In genomic region chr3:131193671-131194291, GRCh38 we compare ENCODE assay signal across 16 cellular contexts.
DNase-seq lines count a peak whose midpoint lies in the region; ATAC-seq and TF ChIP-seq lines count a peak whose summit lies in the region.
"Had no signal": no experiment of that assay in that cellular context is flagged by ENCODE, and none has a peak within 500 bp of the region (broad histone marks: within the 10 kb centered on the region; RNA-seq: fewer than 3 reads in every experiment).

No MANE protein-coding gene starts in this region.

- H3K4me1 Mint-ChIP-seq in activated CD4-positive, alpha-beta memory T cell treated with anti-CD3 and anti-CD28 coated beads for 36 hours (ENCODE audit: low read depth) = no peaks in the 10 kb centered on the region
- no peaks in the 10 kb centered on the region for H3K4me1 Mint-ChIP-seq in WTC11
- H3K4me1 Mint-ChIP-seq: central memory CD8-positive, alpha-beta T cell had no signal

- H2AFZ ChIP-seq in neural cell (ENCODE audit: low read depth, low read length) = no peak overlapping the region

- H3K4me3 ChIP-seq in neural cell (ENCODE audit: low read length) = no peak overlapping the region
- H3K4me3 ChIP-seq in HAP-1 = no peak overlapping the region

- no peaks in the 10 kb centered on the region for H3K27me3 Mint-ChIP-seq in activated CD4-positive, alpha-beta memory T cell treated with anti-CD3 and anti-CD28 coated beads for 36 hours
- H3K27me3 Mint-ChIP-seq in WTC11 (ENCODE audit: low read depth) = no peaks in the 10 kb centered on the region
- H3K27me3 Mint-ChIP-seq: central memory CD8-positive, alpha-beta T cell; natural killer cell treated with Interleukin-12 subunit alpha and Interleukin-12 subunit beta and Interleukin-15 and Interleukin-18, amount 100 ng/mL, for 72 hours had no signal

- no peaks in the 10 kb centered on the region for H3K79me2 ChIP-seq in neural cell (replicated peaks; ENCODE audit: insufficient read depth, low read length)

- H3K9me3 Mint-ChIP-seq in activated CD4-positive, alpha-beta memory T cell treated with anti-CD3 and anti-CD28 coated beads for 36 hours = peaks cover 2% of the 10 kb centered on the region
- peaks cover 18% of the 10 kb centered on the region for H3K9me3 Mint-ChIP-seq in WTC11
- H3K9me3 Mint-ChIP-seq: central memory CD8-positive, alpha-beta T cell; natural killer cell treated with Interleukin-12 subunit alpha and Interleukin-12 subunit beta and Interleukin-15 and Interleukin-18, amount 100 ng/mL, for 72 hours had no signal

- H3K27me3 ChIP-seq in neural cell (ENCODE audit: insufficient read depth, low read depth, low read length) (no peaks in the 10 kb centered on the region), HAP-1 (ENCODE audit: low read depth) (no peaks in the 10 kb centered on the region)

- DNase-seq in KBM-7 (peak; percentile 12), HAP-1 (ENCODE audit: low spot score in 2 of 2) (no peak), WTC11 (ENCODE audit: low spot score) (no peak)
- DNase-seq in activated CD4-positive, alpha-beta memory T cell treated with anti-CD3 and anti-CD28 coated beads for 36 hours = no peak
- DNase-seq: activated naive CD4-positive, alpha-beta T cell treated with Interleukin-2 at 50 U/mL for 16 hours; Calu3; hippocampal formation; NCI-H1048; NCI-H524 had no signal

- H3K4me3 Mint-ChIP-seq in activated CD4-positive, alpha-beta memory T cell treated with anti-CD3 and anti-CD28 coated beads for 36 hours = no peak overlapping the region
- H3K4me3 Mint-ChIP-seq in WTC11 = no peak overlapping the region
- H3K4me3 Mint-ChIP-seq: central memory CD8-positive, alpha-beta T cell; natural killer cell treated with Interleukin-12 subunit alpha and Interleukin-12 subunit beta and Interleukin-15 and Interleukin-18, amount 100 ng/mL, for 72 hours had no signal

- in situ Hi-C loops in KBM-7 (cut with MboI; ENCODE audit: low pct_unique_long_range_greater_than_20kb, low sequenced_read_pairs) (no loop called here), HAP-1 (cut with MboI; ENCODE audit: low sequenced_read_pairs) (no loop called here)

- H3K9ac ChIP-seq in neural cell (ENCODE audit: low read length) = no peak overlapping the region

- TF ChIP-seq CTCF in C4-2B (conservative IDR thresholded peaks at IDR 0.05) = peak; percentile 46
- TF ChIP-seq CTCF in VCaP (conservative IDR thresholded peaks at IDR 0.05) = peak; percentile 71
- peak; percentile 63 for TF ChIP-seq CTCF in neural cell (IDR thresholded peaks at IDR 0.05; ENCODE audit: poor library complexity, severe bottlenecking)
- TF ChIP-seq CTCF in WTC11 (IDR thresholded peaks at IDR 0.05) = no peak

- intact Hi-C loops in activated CD4-positive, alpha-beta memory T cell treated with anti-CD3 and anti-CD28 coated beads for 36 hours (cut with micrococcal nuclease) = no loop called here

- no peak for TF ChIP-seq EP300 in neural cell (conservative IDR thresholded peaks at IDR 0.05; ENCODE audit: poor library complexity, severe bottlenecking)

- no peak overlapping the region for H3K27ac Mint-ChIP-seq in activated CD4-positive, alpha-beta memory T cell treated with anti-CD3 and anti-CD28 coated beads for 36 hours
- H3K27ac Mint-ChIP-seq in WTC11 = no peak overlapping the region
- H3K27ac Mint-ChIP-seq: natural killer cell treated with Interleukin-12 subunit alpha and Interleukin-12 subunit beta and Interleukin-15 and Interleukin-18, amount 100 ng/mL, for 72 hours had no signal

- H3F3A ChIP-seq in neural cell (ENCODE audit: insufficient read depth, low read length, poor library complexity, severe bottlenecking) = no peaks in the 10 kb centered on the region

- H3K36me3 Mint-ChIP-seq in activated CD4-positive, alpha-beta memory T cell treated with anti-CD3 and anti-CD28 coated beads for 36 hours = no peaks in the 10 kb centered on the region
- H3K36me3 Mint-ChIP-seq in WTC11 = no peaks in the 10 kb centered on the region
- H3K36me3 Mint-ChIP-seq: natural killer cell treated with Interleukin-12 subunit alpha and Interleukin-12 subunit beta and Interleukin-15 and Interleukin-18, amount 100 ng/mL, for 72 hours had no signal

- H3K4me1 ChIP-seq in HAP-1 = no peaks in the 10 kb centered on the region

- CTCF ChIA-PET in activated CD4-positive, alpha-beta memory T cell treated with anti-CD3 and anti-CD28 coated beads for 36 hours (lab: Charles Lee) = no interaction called here
- CTCF ChIA-PET in WTC11 (lab: Charles Lee) = no interaction called here

- H3K9me2 ChIP-seq in neural cell (ENCODE audit: insufficient read depth, low read length) = no peaks in the 10 kb centered on the region

- TF ChIP-seq RAD21 in neural cell (conservative IDR thresholded peaks at IDR 0.05) = no peak

- H3K9me3 ChIP-seq in neural cell (ENCODE audit: low read length) (no peaks in the 10 kb centered on the region), HAP-1 (no peaks in the 10 kb centered on the region)

- ATAC-seq in HG03432 (IDR thresholded peaks at IDR 0.05; ENCODE audit: unreplicated experiment) = no peak
- ATAC-seq in WTC11 = no peak
- ATAC-seq: left lobe of liver; natural killer cell treated with Interleukin-12 subunit alpha and Interleukin-12 subunit beta and Interleukin-15 and Interleukin-18, amount 100 ng/mL, for 72 hours had no signal

- no peak overlapping the region for H3K27ac ChIP-seq in C4-2B
- H3K27ac ChIP-seq in VCaP = no peak overlapping the region
- H3K27ac ChIP-seq in neural cell (ENCODE audit: low read length) = no peak overlapping the region

- POLR2A ChIA-PET in activated CD4-positive, alpha-beta memory T cell treated with anti-CD3 and anti-CD28 coated beads for 36 hours (lab: Charles Lee) = no interaction called here
- POLR2A ChIA-PET in WTC11 (lab: Charles Lee) = no interaction called here

- no peak overlapping the region for H3K4me2 ChIP-seq in neural cell (ENCODE audit: low read length)

- H3K36me3 ChIP-seq in neural cell (ENCODE audit: insufficient read depth, low read length) (no peaks in the 10 kb centered on the region), HAP-1 (replicated peaks) (no peaks in the 10 kb centered on the region)

- no peaks in the 10 kb centered on the region for H4K20me1 ChIP-seq in neural cell (ENCODE audit: insufficient read depth)

TF ChIP-seq in neural cell, 6 proteins besides CTCF, POLR2A, EP300 and RAD21:
- TF ChIP-seq POLR2AphosphoS5 (IDR thresholded peaks at IDR 0.05) (no peak), SMC3 (conservative IDR thresholded peaks at IDR 0.05; ENCODE audit: poor library complexity) (no peak), TAF1 (IDR thresholded peaks at IDR 0.05; ENCODE audit: low read depth) (no peak)

TF ChIP-seq in WTC11, 78 proteins besides CTCF, POLR2A, EP300 and RAD21 (continues in another document):
- TF ChIP-seq E2F4 (CRISPR knock-in tag; IDR thresholded peaks at IDR 0.05; ENCODE audit: borderline replicate concordance, low read depth) = no peak
- TF ChIP-seq MYBL2 (CRISPR knock-in tag; IDR thresholded peaks at IDR 0.05) = no peak
- no peak for TF ChIP-seq ZMAT4 (CRISPR knock-in tag; IDR thresholded peaks at IDR 0.05)
- no peak for TF ChIP-seq ARID4B (CRISPR knock-in tag; IDR thresholded peaks at IDR 0.05; ENCODE audit: borderline replicate concordance)
